ENCODE assay signal across 12 cellular contexts in the genomic region with DNA sequence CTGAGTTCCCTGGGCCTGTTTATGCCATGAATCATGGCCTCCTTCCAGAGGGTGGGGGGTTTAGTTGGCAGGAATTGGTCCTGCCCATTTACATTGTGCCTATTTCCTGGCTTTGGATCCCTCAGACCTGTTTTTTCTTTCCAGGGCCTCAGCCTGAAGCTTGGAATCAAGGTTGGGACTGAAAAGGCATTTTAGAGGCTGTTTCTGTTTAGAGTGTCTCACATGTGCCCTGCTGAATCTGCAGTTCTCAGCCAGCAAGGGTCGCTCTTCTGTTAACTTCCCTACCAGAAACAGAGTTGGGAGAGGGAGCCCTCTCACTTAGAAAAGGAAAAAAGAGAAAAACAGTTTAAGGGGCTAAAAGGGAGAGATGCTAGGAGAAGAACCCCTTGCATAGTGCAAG.
DNase-seq lines count a peak whose midpoint lies in the region; ATAC-seq, FAIRE-seq and TF ChIP-seq lines count a peak whose summit lies in the region.
"Had no signal": no experiment of that assay in that cellular context is flagged by ENCODE, and none has a peak within 500 bp of the region (broad histone marks: within the 10 kb centered on the region; RNA-seq: fewer than 3 reads in every experiment).

No MANE protein-coding gene starts in this region.

- H3K27ac ChIP-seq in GM12878 (ENCODE audit: control insufficient read depth, insufficient read depth) (no peak overlapping the region), iPS DF 6.9 (ENCODE audit: low read length) (no peak overlapping the region)

- peak; percentile 50 for TF ChIP-seq RAD21 in GM12878 (IDR thresholded peaks at IDR 0.05; ENCODE audit: insufficient read depth, low read depth, low read length)

- DNase-seq in AG09319 (ENCODE audit: extremely low read depth, low read depth) (no peak), HFF-Myc (ENCODE audit: extremely low read depth, low read depth) (no peak), GM12878 (ENCODE audit: low read depth, low spot score) (no peak), iPS DF 6.9 (ENCODE audit: low read depth, low spot score) (peak; percentile 13), DMS53 treated with DMSO at 0.1 percent for 48 hours (lab: John Stamatoyannopoulos, UW; ENCODE audit: unreplicated experiment) (no peak), HEK293T (ENCODE audit: extremely low spot score) (no peak), NCI-H187 (lab: John Stamatoyannopoulos, UW) (no peak), NCI-H1694 treated with DMSO at 0.1 percent for 48 hours (lab: John Stamatoyannopoulos, UW) (no peak)
- DNase-seq: activated B cell treated with CpG ODN at 0.5 μM for 24 hours, Caco-2, H7, NCI-H1417 treated with DMSO at 0.1 percent for 48 hours had no signal

- intact Hi-C loops in GM12878 (cut with micrococcal nuclease; ENCODE audit: unreplicated experiment): no loop called here

- no peaks in the 10 kb centered on the region for H3K4me1 ChIP-seq in GM12878 (ENCODE audit: control insufficient read depth, insufficient read depth, low read length)
- peaks cover 1% of the 10 kb centered on the region; the same call in 1 of the 2 replicates for H3K4me1 ChIP-seq in iPS DF 6.9 (ENCODE audit: control insufficient read depth, insufficient read depth, low read length)
- H3K4me1 ChIP-seq: Caco-2 had no signal

- H3K4me2 ChIP-seq in GM12878 (ENCODE audit: control insufficient read depth, insufficient read depth): no peak overlapping the region

- ATAC-seq in GM12878: peak; percentile 39; the same call in 2 of the 3 replicates

- FAIRE-seq in GM12878 (lab: Jason Lieb, UNC): no peak

- SMC1A ChIA-PET in GM12878 (lab: Charles Lee; ENCODE audit: uncharacterized antibody, unreplicated experiment): interaction anchor here (1.1 to 1.7 kb wide), 2 partner anchors 48 to 65 kb away, joined by 3 read pairs; no protein-coding TSS in a partner anchor

- no peaks in the 10 kb centered on the region for H3K9me3 ChIP-seq in GM12878 (replicated peaks; ENCODE audit: control insufficient read depth, insufficient read depth, low read length)
- no peaks in the 10 kb centered on the region for H3K9me3 ChIP-seq in iPS DF 6.9 (ENCODE audit: control insufficient read depth, insufficient read depth, low read length)
- H3K9me3 ChIP-seq: Caco-2 had no signal

- POLR2A ChIA-PET in GM12878 (lab: Charles Lee): no interaction called here
- POLR2A ChIA-PET in HEK293T (lab: Yijun Ruan, JAX): no interaction called here

- no peaks in the 10 kb centered on the region for H3K79me2 ChIP-seq in GM12878 (ENCODE audit: control insufficient read depth, insufficient read depth, low read length)

- CTCF ChIA-PET in GM12878 (lab: Yijun Ruan, JAX) (interaction anchor here (0.7 kb wide), 1 partner anchor 455 kb away, joined by 4 read pairs; no protein-coding TSS in a partner anchor), HEK293T (lab: Yijun Ruan, JAX) (no interaction called here)

- no peak overlapping the region for H3K9ac ChIP-seq in GM12878 (ENCODE audit: control insufficient read depth, insufficient read depth, low read length)

- H3K4me3 ChIP-seq in HFF-Myc (replicated peaks; ENCODE audit: low read depth, low read length) (no peak overlapping the region), GM12878 (no peak overlapping the region), iPS DF 6.9 (ENCODE audit: low read length) (no peak overlapping the region)

- in situ Hi-C loops in GM12878 (cut with MboI): no loop called here

- 0% methylated on average over 1 of the region's 1 CpG for WGBS in GM12878 (ENCODE audit: insufficient coverage, insufficient replicate concordance, low lambda C conversion rate, missing lambda C conversion rate)
- no CpG with 5 or more reads among the region's 1 CpG for WGBS in iPS DF 6.9 (ENCODE audit: insufficient coverage, insufficient read length)

- no peak overlapping the region for H2AFZ ChIP-seq in GM12878 (ENCODE audit: control insufficient read depth, low read depth, low read length)

- H3K27me3 ChIP-seq in GM12878 (replicated peaks in 1 of 2; ENCODE audit: control insufficient read depth in 2 of 2, insufficient read depth in 2 of 2, low read length in 1 of 2) (no peaks in the 10 kb centered on the region), iPS DF 6.9 (ENCODE audit: control insufficient read depth, insufficient read depth, low read length) (no peaks in the 10 kb centered on the region)

- no peak for TF ChIP-seq POLR2A in GM12878 (IDR thresholded peaks at IDR 0.05; ENCODE audit: low read depth, low read length)

- H3K36me3 ChIP-seq in GM12878 (ENCODE audit: control insufficient read depth in 2 of 2, insufficient read depth in 2 of 2, low read length in 1 of 2): no peaks in the 10 kb centered on the region
- no peaks in the 10 kb centered on the region for H3K36me3 ChIP-seq in iPS DF 6.9 (ENCODE audit: control insufficient read depth, insufficient read depth, low read length)

- RAD21 ChIA-PET in GM12878 (lab: Charles Lee; ENCODE audit: unreplicated experiment): no interaction called here

- no peaks in the 10 kb centered on the region for H4K20me1 ChIP-seq in GM12878 (ENCODE audit: control insufficient read depth, insufficient read depth)

- no TSS peak for BruUV-seq in GM12878 (replicated peaks; lab: Mats Ljungman, UMichigan)

- TF ChIP-seq CTCF in AG09319 (IDR thresholded peaks at IDR 0.05; ENCODE audit: low read depth, low read length) (peak; percentile 38), HFF-Myc (IDR thresholded peaks at IDR 0.05; ENCODE audit: low read depth, low read length, missing control alignments) (peak; percentile 37), GM12878 (IDR thresholded peaks at IDR 0.05 in 2 of 3, conservative IDR thresholded peaks at IDR 0.05 in 1 of 3; ENCODE audit: control insufficient read depth in 2 of 3, extremely low read depth in 1 of 3, insufficient read depth in 1 of 3, low read depth in 3 of 3, low read length in 3 of 3) (peak in 1 of 3 experiments; percentile 23; a peak in 1 of 6 replicates)

- TF ChIP-seq EP300 in GM12878 (IDR thresholded peaks at IDR 0.05; ENCODE audit: borderline replicate concordance in 1 of 2, control insufficient read depth in 1 of 2, low read depth in 2 of 2, low read length in 2 of 2): no peak

TF ChIP-seq in GM12878, 131 proteins besides CTCF, POLR2A, EP300 and RAD21:
- TF ChIP-seq MYB (IDR thresholded peaks at IDR 0.05; ENCODE audit: borderline replicate concordance, low read depth, low read length) (no peak), SREBF1 (IDR thresholded peaks at IDR 0.05; ENCODE audit: low read length) (no peak), SMC3 (IDR thresholded peaks at IDR 0.05; ENCODE audit: borderline replicate concordance, low read length) (peak; percentile 28; the same call in 1 of the 2 replicates)

TF ChIP-seq in HEK293T, 16 proteins besides CTCF, POLR2A, EP300 and RAD21:
- TF ChIP-seq L3MBTL2 (conservative IDR thresholded peaks at IDR 0.05): no peak
- no peak for TF ChIP-seq ZNF384 (IDR thresholded peaks at IDR 0.05)
- no peak for TF ChIP-seq SP1 (IDR thresholded peaks at IDR 0.05)
- TF ChIP-seq, protein P1, sequence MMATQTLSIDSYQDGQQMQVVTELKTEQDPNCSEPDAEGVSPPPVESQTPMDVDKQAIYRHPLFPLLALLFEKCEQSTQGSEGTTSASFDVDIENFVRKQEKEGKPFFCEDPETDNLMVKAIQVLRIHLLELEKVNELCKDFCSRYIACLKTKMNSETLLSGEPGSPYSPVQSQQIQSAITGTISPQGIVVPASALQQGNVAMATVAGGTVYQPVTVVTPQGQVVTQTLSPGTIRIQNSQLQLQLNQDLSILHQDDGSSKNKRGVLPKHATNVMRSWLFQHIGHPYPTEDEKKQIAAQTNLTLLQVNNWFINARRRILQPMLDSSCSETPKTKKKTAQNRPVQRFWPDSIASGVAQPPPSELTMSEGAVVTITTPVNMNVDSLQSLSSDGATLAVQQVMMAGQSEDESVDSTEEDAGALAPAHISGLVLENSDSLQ (IDR thresholded peaks at IDR 0.05): no peak
- TF ChIP-seq SUZ12 (IDR thresholded peaks at IDR 0.05): no peak
- TF ChIP-seq BHLHE40 (IDR thresholded peaks at IDR 0.05; ENCODE audit: borderline replicate concordance): no peak
- TF ChIP-seq FOXA1 (IDR thresholded peaks at IDR 0.05): no peak
- TF ChIP-seq FOXM1 (IDR thresholded peaks at IDR 0.05; ENCODE audit: borderline replicate concordance): no peak
- no peak for TF ChIP-seq FOXK2 (IDR thresholded peaks at IDR 0.05)
- no peak for TF ChIP-seq TARDBP (IDR thresholded peaks at IDR 0.05)
- no peak for TF ChIP-seq NFRKB (IDR thresholded peaks at IDR 0.05)
- no peak for TF ChIP-seq LEF1 (IDR thresholded peaks at IDR 0.05; ENCODE audit: borderline replicate concordance)
- no peak for TF ChIP-seq ELF4 (IDR thresholded peaks at IDR 0.05)
- no peak for TF ChIP-seq HDGF (IDR thresholded peaks at IDR 0.05; ENCODE audit: borderline replicate concordance)
- TF ChIP-seq CTBP1 (IDR thresholded peaks at IDR 0.05; ENCODE audit: borderline replicate concordance): no peak
- TF ChIP-seq ARNT (IDR thresholded peaks at IDR 0.05): no peak
TF ChIP-seq in HEK293T: peak in this region for 0.
